Comparison of ENCODE assay signal across 12 cellular contexts in the genomic region with DNA sequence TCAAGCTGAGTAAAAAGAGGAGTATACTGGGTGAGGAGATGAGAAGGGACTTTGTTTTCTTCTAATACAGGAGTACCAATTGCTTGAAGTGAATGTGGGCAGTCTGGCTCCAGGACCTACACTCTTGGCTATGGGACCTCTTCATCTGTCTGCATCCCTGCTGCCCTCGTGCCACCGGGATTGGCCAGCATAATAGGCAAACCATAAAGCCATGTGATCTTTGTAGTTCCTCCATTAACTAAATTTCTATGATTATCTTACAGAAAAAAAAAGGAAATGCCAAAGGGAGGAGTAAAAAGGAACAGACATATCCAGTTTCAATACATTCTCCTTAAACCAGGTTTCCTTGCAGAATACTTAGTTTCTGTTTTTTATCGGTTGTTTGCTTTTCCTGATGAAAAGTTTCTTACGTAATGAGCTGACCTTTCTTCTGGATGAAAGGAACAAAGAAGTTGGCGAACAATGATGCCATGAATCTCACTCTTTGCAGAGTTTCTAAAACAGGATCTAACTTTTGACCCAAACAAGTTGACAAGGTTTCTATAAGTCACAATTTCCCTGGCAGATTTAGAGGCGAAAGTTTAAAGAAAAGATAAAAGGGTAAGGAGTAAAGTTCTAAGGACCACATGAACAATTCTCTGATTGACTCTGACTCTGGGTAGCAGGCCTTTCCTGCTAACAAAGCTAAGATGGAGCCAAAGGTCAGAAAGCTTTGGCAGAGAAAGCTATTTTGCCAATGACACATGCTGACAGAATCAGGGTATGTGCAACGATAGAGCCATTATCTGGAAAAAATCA. TPM values are rescaled to one million over a fixed set of nuclear protein-coding genes. Genes with fewer than 3 reads are reported as not detected.
DNase-seq lines count a peak whose midpoint lies in the region; ATAC-seq, FAIRE-seq and TF ChIP-seq lines count a peak whose summit lies in the region.
"Had no signal": no experiment of that assay in that cellular context is flagged by ENCODE, and none has a peak within 500 bp of the region (broad histone marks: within the 10 kb centered on the region; RNA-seq: fewer than 3 reads in every experiment).

No MANE protein-coding gene starts in this region.

- TF ChIP-seq POLR2A in GM18505 (IDR thresholded peaks at IDR 0.05; ENCODE audit: borderline replicate concordance, extremely low read depth, insufficient read depth, insufficient read length): no peak

- no peak for FAIRE-seq in GM19239 (lab: Jason Lieb, UNC)

- H3K4me3 ChIP-seq in cardiac fibroblast (replicated peaks in 1 of 2; ENCODE audit: low read depth in 2 of 2, low read length in 2 of 2): no peak overlapping the region
- H3K4me3 ChIP-seq in mesodermal cell (ENCODE audit: extremely low read depth, insufficient read depth, low read length, poor library complexity, severe bottlenecking): no peak overlapping the region

- no peaks in the 10 kb centered on the region for H3K9me3 ChIP-seq in mesodermal cell (ENCODE audit: control insufficient read depth, low read length)
- H3K9me3 ChIP-seq: neutrophil had no signal

- H3K4me1 ChIP-seq in mesodermal cell (ENCODE audit: control insufficient read depth, insufficient read depth, low read length, poor library complexity, severe bottlenecking): peaks cover 39% of the 10 kb centered on the region

- TF ChIP-seq CTCF in 22Rv1 (IDR thresholded peaks at IDR 0.05): no peak
- TF ChIP-seq CTCF in cardiac fibroblast (IDR thresholded peaks at IDR 0.05; ENCODE audit: low read depth, low read length): no peak

- no peak for ATAC-seq in GM18505 (IDR thresholded peaks at IDR 0.05; ENCODE audit: unreplicated experiment)

- peaks cover 99% of the 10 kb centered on the region for H3K36me3 ChIP-seq in mesodermal cell (ENCODE audit: control insufficient read depth, insufficient read depth, low read length)
- H3K36me3 ChIP-seq: neutrophil had no signal

- DNase-seq in HT1080 (ENCODE audit: low read depth): peak; percentile 88
- peak; percentile 79 to 92 for DNase-seq in cardiac fibroblast (ENCODE audit: low read depth in 2 of 2)
- DNase-seq in AML-193 (lab: John Stamatoyannopoulos, UW): no peak
- no peak for DNase-seq in GM19239 (ENCODE audit: insufficient read length, low spot score)
- DNase-seq in DMS 273 (lab: John Stamatoyannopoulos, UW; ENCODE audit: unreplicated experiment): no peak
- DNase-seq: C1 segment of cervical spinal cord, NCI-H1105 treated with DMSO at 0.1 percent for 48 hours, SHP77 treated with DMSO at 0.1 percent for 48 hours had no signal

- peak overlapping the region; percentile 37 for H3K27ac ChIP-seq in 22Rv1
- H3K27ac ChIP-seq in mesodermal cell (ENCODE audit: low read depth, low read length, severe bottlenecking): peak overlapping the region; percentile 82
- H3K27ac ChIP-seq: neutrophil had no signal

- 86 to 90% methylated on average over 3 to 5 of the region's 7 CpGs for WGBS in mesodermal cell (ENCODE audit: insufficient coverage in 2 of 2), 2 experiments

RNA-seq across cellular contexts. Expression of a gene that starts 54.1 kb away (rescaled TPM):
- total RNA-seq in HT1080 (2014; rRNA removed; shearing (Covaris generic)): 53.6 and 62.7 TPM in 2 replicates
- polyA plus RNA-seq in HT1080 (2015; cell fraction: cytosol; rRNA removed): 73.0 and 92.6 TPM in 2 replicates
- 710 and 759 TPM in 2 replicates for polyA plus RNA-seq in HT1080 (2015; cell fraction: nucleus; rRNA removed)
- polyA plus RNA-seq in mesodermal cell (2013, experiment 1 of 2): 263 TPM
- 252 TPM for polyA plus RNA-seq in mesodermal cell (2013, experiment 2 of 2)

RNA-seq across cellular contexts. Expression of a gene that starts 57.9 kb away (rescaled TPM):
- total RNA-seq in HT1080 (2014; rRNA removed; shearing (Covaris generic)): 44.1 and 65.8 TPM in 2 replicates
- polyA plus RNA-seq in HT1080 (2015; cell fraction: cytosol; rRNA removed): 110 and 115 TPM in 2 replicates
- polyA plus RNA-seq in HT1080 (2015; cell fraction: nucleus; rRNA removed): 114 and 158 TPM in 2 replicates
- polyA plus RNA-seq in mesodermal cell (2013, experiment 1 of 2): 79.0 TPM
- 80.7 TPM for polyA plus RNA-seq in mesodermal cell (2013, experiment 2 of 2)

Comparison
In these comparisons a context has a peak if more than half of its experiments do, and no peak if none do; other contexts are left out.
1. DNase-seq: peak in HT1080 (single experiment) and cardiac fibroblast (2 of 2); none in AML-193 (0 of 2), GM19239 (single experiment) and DMS 273 (single experiment).